9 cellular contexts compared by ENCODE assay signal in genomic region chr17:35241520-35241919, GRCh38. TPM values are rescaled to one million over a fixed set of nuclear protein-coding genes. Genes with fewer than 3 reads are reported as not detected.
DNase-seq lines count a peak whose midpoint lies in the region; ATAC-seq and TF ChIP-seq lines count a peak whose summit lies in the region.
"Had no signal": no experiment of that assay in that cellular context is flagged by ENCODE, and none has a peak within 500 bp of the region (broad histone marks: within the 10 kb centered on the region; RNA-seq: fewer than 3 reads in every experiment).

No MANE protein-coding gene starts in this region.

- DNase-seq in osteocyte (ENCODE audit: extremely low spot score, unreplicated experiment) (no peak), SW 1271 (lab: John Stamatoyannopoulos, UW) (no peak), mesenteric fat pad (ENCODE audit: low spot score) (no peak)

- H3K4me3 ChIP-seq in BLaER1 (peak overlapping the region; percentile 85), duodenal mucosa (ENCODE audit: low read depth in 1 of 2, low read length in 2 of 2) (peak overlapping the region; percentile 83 to 92)

- H3K36me3 ChIP-seq in BLaER1 (no peaks in the 10 kb centered on the region), duodenal mucosa (ENCODE audit: control insufficient read depth in 1 of 2, insufficient read depth in 2 of 2, low read length in 2 of 2) (no peaks in the 10 kb centered on the region)

- peaks cover 39% of the 10 kb centered on the region for H3K4me1 Mint-ChIP-seq in osteocyte (ENCODE audit: unreplicated experiment)

- peaks cover 51% of the 10 kb centered on the region for H3K4me1 ChIP-seq in BLaER1
- H3K4me1 ChIP-seq in duodenal mucosa (ENCODE audit: control insufficient read depth in 1 of 2, insufficient read depth in 2 of 2, low read length in 2 of 2) = peaks cover 5 to 25% of the 10 kb centered on the region in 2 donors

- peak overlapping the region; percentile 97 for H3K4me2 ChIP-seq in BLaER1

- ATAC-seq in GM21423 (IDR thresholded peaks at IDR 0.05; ENCODE audit: unreplicated experiment) (no peak), GM21619 (IDR thresholded peaks at IDR 0.05; ENCODE audit: unreplicated experiment) (no peak)

- H3K27ac Mint-ChIP-seq in osteocyte (ENCODE audit: unreplicated experiment) = peak overlapping the region; percentile 56

- no peaks in the 10 kb centered on the region for H3K27me3 Mint-ChIP-seq in osteocyte (ENCODE audit: unreplicated experiment)

- H3K27me3 ChIP-seq in BLaER1 = no peaks in the 10 kb centered on the region
- no peaks in the 10 kb centered on the region for H3K27me3 ChIP-seq in duodenal mucosa (ENCODE audit: control insufficient read depth in 1 of 2, insufficient read depth in 2 of 2, low read length in 2 of 2)

- no peaks in the 10 kb centered on the region for H3K36me3 Mint-ChIP-seq in osteocyte (ENCODE audit: unreplicated experiment)

- H3K9me3 Mint-ChIP-seq in osteocyte (ENCODE audit: unreplicated experiment) = no peaks in the 10 kb centered on the region

- H3K27ac ChIP-seq in BLaER1 = peak overlapping the region; percentile 71
- H3K27ac ChIP-seq in VCaP = peak overlapping the region; percentile 92
- peak overlapping the region; percentile 74 for H3K27ac ChIP-seq in duodenal mucosa (ENCODE audit: low read depth, low read length)

- H3K9me3 ChIP-seq in BLaER1 (no peaks in the 10 kb centered on the region), duodenal mucosa (ENCODE audit: control insufficient read depth in 1 of 2, low read length in 2 of 2) (no peaks in the 10 kb centered on the region)

- H3K9ac ChIP-seq in BLaER1 (peak overlapping the region; percentile 82), duodenal mucosa (ENCODE audit: low read depth in 1 of 2, low read length in 2 of 2) (peak overlapping the region; percentile 59 to 77)

- peak overlapping the region; percentile 96 for H3K4me3 Mint-ChIP-seq in osteocyte (ENCODE audit: unreplicated experiment)

- TF ChIP-seq CTCF in VCaP (conservative IDR thresholded peaks at IDR 0.05) (no peak), osteocyte (IDR thresholded peaks at IDR 0.05) (no peak)

- peaks cover 21% of the 10 kb centered on the region for H4K20me1 ChIP-seq in BLaER1

RNA-seq across cellular contexts. Expression of gene SLFN5, which starts 1.4 kb away (rescaled TPM):
- total RNA-seq in osteocyte (79.0 and 82.4 TPM in 2 replicates), mesenteric fat pad (74.8 TPM)

RNA-seq across cellular contexts. Expression of gene SLC35G3, which starts 47.3 kb away (rescaled TPM):
- total RNA-seq in osteocyte (not detected in 2 replicates), mesenteric fat pad (not detected)
- total RNA-seq: myocyte had no signal
